25 cellular contexts compared by ENCODE assay signal in the genomic region with DNA sequence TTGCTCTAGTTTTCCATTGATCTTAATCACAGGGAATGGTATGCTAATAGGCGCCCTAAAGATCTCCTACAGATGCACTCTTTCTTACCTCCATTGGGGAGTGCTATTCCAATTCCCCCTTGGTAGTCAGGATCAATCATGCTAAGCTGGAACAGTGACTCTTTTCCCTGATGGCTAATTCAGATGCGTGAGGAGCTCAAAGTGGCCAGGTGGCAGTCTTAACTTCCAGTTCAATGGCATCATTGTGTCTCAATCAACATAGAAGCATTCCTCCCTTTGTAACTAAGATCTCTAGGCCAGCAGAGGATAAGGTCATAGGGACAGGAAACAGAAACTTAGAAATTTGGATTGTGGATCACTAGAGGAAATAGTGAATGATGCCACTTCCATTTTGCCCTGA.
"Had no signal": no experiment of that assay in that cellular context is flagged by ENCODE, and none has a peak within 500 bp of the region (broad histone marks: within the 10 kb centered on the region; RNA-seq: fewer than 3 reads in every experiment).

No MANE protein-coding gene starts in this region.

- H3K27me3 Mint-ChIP-seq: activated B cell treated with CpG ODN at 0.5 μM for 24 hours; activated CD4-positive, alpha-beta memory T cell treated with anti-CD3 and anti-CD28 coated beads, Interleukin-2, amount 10 ng/mL, durations not matched to agents 7 days and 5 days; activated CD4-positive, alpha-beta T cell treated with anti-CD3 and anti-CD28 coated beads for 36 hours; activated naive CD8-positive, alpha-beta T cell treated with anti-CD3 and anti-CD28 coated beads, Interleukin-2, amount 10 ng/mL, durations not matched to agents 7 days and 5 days; central memory CD8-positive, alpha-beta T cell; naive thymus-derived CD8-positive, alpha-beta T cell had no signal

- H3K36me3 ChIP-seq: breast epithelium, lower lobe of right lung, neutrophil, pancreas, right atrium auricular region, spleen, upper lobe of left lung had no signal

- H3K9me3 ChIP-seq: breast epithelium, lower lobe of right lung, neutrophil, pancreas, psoas muscle, right atrium auricular region, upper lobe of left lung had no signal

- H3K27me3 ChIP-seq: breast epithelium, dorsolateral prefrontal cortex, neutrophil, pancreas, right atrium auricular region, spleen, upper lobe of left lung had no signal

- H3K4me1 ChIP-seq: breast epithelium, lower lobe of right lung, pancreas, psoas muscle, right atrium auricular region, spleen, upper lobe of left lung had no signal

- H3K27ac Mint-ChIP-seq: activated B cell treated with CpG ODN at 0.5 μM for 24 hours; activated CD4-positive, alpha-beta memory T cell treated with anti-CD3 and anti-CD28 coated beads, Interleukin-2, amount 10 ng/mL, durations not matched to agents 7 days and 5 days; activated CD4-positive, alpha-beta T cell treated with anti-CD3 and anti-CD28 coated beads for 36 hours; activated naive CD4-positive, alpha-beta T cell treated with anti-CD3 and anti-CD28 coated beads for 36 hours; activated naive CD8-positive, alpha-beta T cell treated with anti-CD3 and anti-CD28 coated beads, Interleukin-2, amount 10 ng/mL, durations not matched to agents 7 days and 5 days; activated T-cell treated with anti-CD3 and anti-CD28 coated beads, Interleukin-2, amount 50 U/mL, for 72 hours; naive thymus-derived CD8-positive, alpha-beta T cell had no signal

- H3K4me3 ChIP-seq: breast epithelium, dorsolateral prefrontal cortex, lower lobe of right lung, pancreas, psoas muscle, right atrium auricular region, spleen, upper lobe of left lung had no signal

- H3K27ac ChIP-seq: breast epithelium, dorsolateral prefrontal cortex, lower lobe of right lung, neutrophil, pancreas, psoas muscle, right atrium auricular region, spleen, upper lobe of left lung had no signal

- H3K9me3 Mint-ChIP-seq: activated B cell treated with CpG ODN at 0.5 μM for 24 hours; activated CD4-positive, alpha-beta memory T cell treated with anti-CD3 and anti-CD28 coated beads, Interleukin-2, amount 10 ng/mL, durations not matched to agents 7 days and 5 days; activated naive CD4-positive, alpha-beta T cell treated with anti-CD3 and anti-CD28 coated beads for 36 hours; activated naive CD8-positive, alpha-beta T cell treated with anti-CD3 and anti-CD28 coated beads, Interleukin-2, amount 10 ng/mL, durations not matched to agents 7 days and 5 days had no signal

- ATAC-seq: activated CD4-positive, alpha-beta T cell treated with anti-CD3 and anti-CD28 coated beads for 36 hours; activated T-cell treated with anti-CD3 and anti-CD28 coated beads, Interleukin-2, amount 50 U/mL, for 72 hours; left lobe of liver; lower lobe of right lung; naive thymus-derived CD8-positive, alpha-beta T cell; pancreas; psoas muscle; SK-N-SH treated with all-trans-retinoic acid at 6 μM for 48 hours had no signal

- H3K4me1 Mint-ChIP-seq: activated B cell treated with CpG ODN at 0.5 μM for 24 hours; activated CD4-positive, alpha-beta memory T cell treated with anti-CD3 and anti-CD28 coated beads, Interleukin-2, amount 10 ng/mL, durations not matched to agents 7 days and 5 days; activated CD4-positive, alpha-beta T cell treated with anti-CD3 and anti-CD28 coated beads for 36 hours; activated naive CD8-positive, alpha-beta T cell treated with anti-CD3 and anti-CD28 coated beads, Interleukin-2, amount 10 ng/mL, durations not matched to agents 7 days and 5 days; central memory CD8-positive, alpha-beta T cell; naive thymus-derived CD8-positive, alpha-beta T cell had no signal

- H3K36me3 Mint-ChIP-seq: activated naive CD8-positive, alpha-beta T cell treated with anti-CD3 and anti-CD28 coated beads, Interleukin-2, amount 10 ng/mL, durations not matched to agents 7 days and 5 days; naive thymus-derived CD8-positive, alpha-beta T cell had no signal

- DNase-seq: activated B cell treated with CpG ODN at 0.5 μM for 24 hours; activated CD4-positive, alpha-beta memory T cell treated with anti-CD3 and anti-CD28 coated beads, Interleukin-2, amount 10 ng/mL, durations not matched to agents 7 days and 5 days; activated CD4-positive, alpha-beta T cell treated with anti-CD3 and anti-CD28 coated beads for 36 hours; activated effector memory CD4-positive, alpha-beta T cell treated with Interleukin-2 at 50 U/mL for 16 hours; activated naive CD4-positive, alpha-beta T cell treated with anti-CD3 and anti-CD28 coated beads for 36 hours; activated naive CD8-positive, alpha-beta T cell treated with anti-CD3 and anti-CD28 coated beads, Interleukin-2, amount 10 ng/mL, durations not matched to agents 7 days and 5 days; activated T-cell treated with anti-CD3 and anti-CD28 coated beads, Interleukin-2, amount 50 U/mL, for 72 hours; amniotic stem cell; dorsolateral prefrontal cortex; foreskin fibroblast; lower lobe of right lung; naive thymus-derived CD8-positive, alpha-beta T cell; pancreas; psoas muscle; spleen; stimulated activated CD4-positive, alpha-beta T cell treated with anti-CD3 and anti-CD28 coated beads, Interleukin-4, amount 100 ng/mL, for 1 hour; stimulated activated naive CD4-positive, alpha-beta T cell treated with Interleukin-2 at 50 U/mL for 16 hours; T-helper 1 cell; upper lobe of left lung had no signal

- H3K4me3 Mint-ChIP-seq: activated B cell treated with CpG ODN at 0.5 μM for 24 hours; activated CD4-positive, alpha-beta memory T cell treated with anti-CD3 and anti-CD28 coated beads, Interleukin-2, amount 10 ng/mL, durations not matched to agents 7 days and 5 days; activated CD4-positive, alpha-beta T cell treated with anti-CD3 and anti-CD28 coated beads for 36 hours; activated naive CD4-positive, alpha-beta T cell treated with anti-CD3 and anti-CD28 coated beads for 36 hours; activated naive CD8-positive, alpha-beta T cell treated with anti-CD3 and anti-CD28 coated beads, Interleukin-2, amount 10 ng/mL, durations not matched to agents 7 days and 5 days; activated T-cell treated with anti-CD3 and anti-CD28 coated beads, Interleukin-2, amount 50 U/mL, for 72 hours; central memory CD8-positive, alpha-beta T cell; naive thymus-derived CD8-positive, alpha-beta T cell had no signal
